In genomic region chr2:196445991-196446390, GRCh38 we compare ENCODE assay signal across 35 cellular contexts.
"Had no signal": no experiment of that assay in that cellular context is flagged by ENCODE, and none has a peak within 500 bp of the region (broad histone marks: within the 10 kb centered on the region; RNA-seq: fewer than 3 reads in every experiment).

No MANE protein-coding gene starts in this region.

- H3K36me3 ChIP-seq: MG63 had no signal

- DNase-seq: Kasumi-1, MG63, MM.1S, MV-4-11, NCI-H1048, NCI-H1092, NCI-H1092 treated with DMSO at 0.1 percent for 48 hours, NCI-H1105, NCI-H1105 treated with DMSO at 0.1 percent for 48 hours, NCI-H1417, NCI-H1417 treated with DMSO at 0.1 percent for 48 hours, NCI-H1436, NCI-H1436 treated with DMSO at 0.1 percent for 48 hours, NCI-H146, NCI-H1694, NCI-H1694 treated with DMSO at 0.1 percent for 48 hours, NCI-H187, NCI-H187 treated with DMSO at 0.1 percent for 48 hours, NCI-H1930, NCI-H2029, NCI-H2029 treated with DMSO at 0.1 percent for 48 hours, NCI-H2081, NCI-H2081 treated with DMSO at 0.1 percent for 48 hours, NCI-H2107, NCI-H2171, NCI-H2171 treated with DMSO at 0.1 percent for 48 hours, NCI-H2227 treated with DMSO at 0.1 percent for 48 hours, NCI-H226, NCI-H345, NCI-H446, NCI-H446 treated with DMSO at 0.1 percent for 48 hours, NCI-H510A, NCI-H510A treated with DMSO at 0.1 percent for 48 hours, NCI-H524, NCI-H524 treated with DMSO at 0.1 percent for 48 hours had no signal

- H3K27me3 ChIP-seq: MG63 had no signal

- H3K9me3 ChIP-seq: MG63 had no signal

- H3K4me3 ChIP-seq: MG63 had no signal
